In the genomic region with DNA sequence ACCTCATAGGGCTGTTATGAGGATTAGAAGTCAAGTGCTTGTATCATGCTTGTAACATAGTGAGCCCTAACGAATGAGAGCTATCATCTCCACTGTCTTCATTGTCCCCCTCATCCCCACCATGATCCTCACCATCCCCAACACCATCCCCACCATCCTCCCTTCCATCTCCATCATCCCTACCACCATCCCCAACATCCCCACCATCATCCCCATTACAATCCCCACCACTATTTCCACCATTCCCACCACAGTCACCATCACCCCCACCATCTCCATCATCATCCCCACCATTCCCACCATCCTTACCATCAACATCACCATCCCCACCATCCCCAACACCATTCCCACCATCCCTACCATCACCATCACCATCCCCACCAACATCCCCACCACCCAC, we compare ENCODE assay signal across 34 cellular contexts. TPM values are rescaled to one million over a fixed set of nuclear protein-coding genes. Genes with fewer than 3 reads are reported as not detected.
"Had no signal": no experiment of that assay in that cellular context is flagged by ENCODE, and none has a peak within 500 bp of the region (broad histone marks: within the 10 kb centered on the region; RNA-seq: fewer than 3 reads in every experiment).

No MANE protein-coding gene starts in this region.

- H3K27me3 ChIP-seq: foreskin keratinocyte, ovary, testis, upper lobe of left lung, uterus had no signal

- H3K27ac ChIP-seq: coronary artery, epithelial cell of prostate, esophagus muscularis mucosa, foreskin keratinocyte, heart right ventricle, neutrophil, ovary, psoas muscle, skin epidermis, spleen, testis, tibial artery, upper lobe of left lung, uterus had no signal

- H3K9me3 ChIP-seq: esophagus muscularis mucosa, mucosa of descending colon, neutrophil, ovary, psoas muscle, spleen, testis, tibial artery, upper lobe of left lung, uterus had no signal

- FAIRE-seq: islet of Langerhans had no signal

- H3K4me1 ChIP-seq: esophagus muscularis mucosa, heart right ventricle, spleen, testis, upper lobe of left lung, uterus had no signal

- ATAC-seq: foreskin keratinocyte; heart right ventricle; left colon; mucosa of descending colon; natural killer cell treated with Interleukin-12 subunit alpha and Interleukin-12 subunit beta and Interleukin-15 and Interleukin-18, amount 100 ng/mL, for 72 hours; psoas muscle; right cardiac atrium; stimulated activated memory B cell treated with anti-CD40 and anti-IgM and Interleukin-4, amounts not matched to agents 10 μg/mL and 1 μg/mL and 100 μg/mL, for 72 hours; stimulated activated naive CD8-positive, alpha-beta T cell treated with anti-CD3 and anti-CD28 coated beads, Interleukin-15, Interleukin-2, amounts not matched to agents 100 U/mL and 50 U/mL, for 24 hours had no signal

- DNase-seq: effector CD4-positive, alpha-beta T cell; foreskin keratinocyte; glutamatergic neuron; heart right ventricle; hippocampal formation; kidney glomerular epithelial cell; left colon; mucosa of descending colon; naive B cell; ovary; posterior cingulate gyrus; psoas muscle; right cardiac atrium; spleen; stimulated activated CD4-positive, alpha-beta T cell treated with anti-CD3 and anti-CD28 coated beads, Interleukin-4, amount 100 ng/mL, for 4 hours; stimulated activated naive CD8-positive, alpha-beta T cell treated with anti-CD3 and anti-CD28 coated beads, Interleukin-15, Interleukin-2, amounts not matched to agents 100 U/mL and 50 U/mL, for 24 hours; substantia nigra; testis; tibial artery; upper lobe of left lung; uterus had no signal

- H3K4me3 ChIP-seq: coronary artery, esophagus muscularis mucosa, heart right ventricle, lung, mucosa of descending colon, ovary, psoas muscle, skin epidermis, spleen, testis, tibial artery, upper lobe of left lung, uterus had no signal

- H3K36me3 ChIP-seq: esophagus muscularis mucosa, heart right ventricle, neutrophil, ovary, spleen, tibial artery, upper lobe of left lung, uterus had no signal

RNA-seq across cellular contexts. Expression of gene PADI1, which starts 39.1 kb away (rescaled TPM):
- total RNA-seq: fibroblast of lung; heart right ventricle; lung; mesothelial cell of epicardium; natural killer cell treated with Interleukin-12 subunit alpha and Interleukin-12 subunit beta and Interleukin-15 and Interleukin-18, amount 100 ng/mL, for 72 hours; neural crest cell; psoas muscle; right cardiac atrium; upper lobe of left lung had no signal
- polyA plus RNA-seq: fibroblast of lung, liver, ovary, psoas muscle, right cardiac atrium had no signal

RNA-seq across cellular contexts. Expression of gene PADI2, which starts 46.6 kb away (rescaled TPM):
- total RNA-seq: fibroblast of lung; natural killer cell treated with Interleukin-12 subunit alpha and Interleukin-12 subunit beta and Interleukin-15 and Interleukin-18, amount 100 ng/mL, for 72 hours had no signal
